In genomic region chr14:56810850-56811595, GRCh38 we compare ENCODE assay signal across 1 cellular context.
TF ChIP-seq lines count a peak whose summit lies in the region.

No MANE protein-coding gene starts in this region.

TF ChIP-seq in K562, 482 proteins besides CTCF, POLR2A, EP300 and RAD21:
- TF ChIP-seq, protein P1, sequence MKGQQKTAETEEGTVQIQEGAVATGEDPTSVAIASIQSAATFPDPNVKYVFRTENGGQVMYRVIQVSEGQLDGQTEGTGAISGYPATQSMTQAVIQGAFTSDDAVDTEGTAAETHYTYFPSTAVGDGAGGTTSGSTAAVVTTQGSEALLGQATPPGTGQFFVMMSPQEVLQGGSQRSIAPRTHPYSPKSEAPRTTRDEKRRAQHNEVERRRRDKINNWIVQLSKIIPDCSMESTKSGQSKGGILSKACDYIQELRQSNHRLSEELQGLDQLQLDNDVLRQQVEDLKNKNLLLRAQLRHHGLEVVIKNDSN (CRISPR knock-in tag; IDR thresholded peaks at IDR 0.05), result no peak
- TF ChIP-seq CBX2 (IDR thresholded peaks at IDR 0.05; ENCODE audit: insufficient read depth, low read length, poor library complexity, severe bottlenecking), result peak; percentile 40
TF ChIP-seq in K562: peak in this region for 1.
